ENCODE assay signal across 1 cellular context in the genomic region with DNA sequence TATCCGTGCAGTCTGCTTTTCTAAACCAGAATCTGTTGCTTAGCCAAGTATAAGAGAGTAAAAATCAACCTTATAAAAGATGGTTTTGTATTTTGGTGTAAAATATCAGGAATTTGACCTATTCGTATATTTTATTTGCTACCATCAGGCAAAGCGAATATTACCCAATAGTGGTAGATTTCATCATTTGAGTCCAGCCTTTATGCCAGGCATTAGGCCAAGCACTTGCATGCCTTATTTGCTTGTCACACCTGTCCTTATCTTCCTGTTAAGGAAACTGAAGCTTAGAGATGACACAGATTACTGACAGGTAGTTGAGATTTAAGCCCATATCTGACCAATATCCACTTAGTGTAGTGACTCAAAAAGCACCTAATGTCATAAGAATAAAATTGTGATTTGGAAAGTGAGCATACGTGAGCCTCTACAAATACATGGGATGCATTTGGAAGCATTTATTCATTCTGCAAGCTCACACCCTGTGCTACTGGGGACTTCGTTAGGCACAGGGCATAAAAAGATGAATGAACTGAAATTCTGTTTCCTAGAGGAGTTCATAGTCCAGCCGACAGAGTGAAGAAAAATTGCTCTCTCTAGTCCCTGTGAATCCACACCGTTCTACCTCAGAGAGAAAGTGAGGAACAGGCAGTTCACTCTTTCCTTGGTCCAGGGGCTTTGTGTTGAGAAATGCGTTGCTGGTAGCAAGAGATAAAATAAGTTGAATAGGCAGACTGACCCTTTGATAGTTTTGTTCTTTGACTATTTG.
TF ChIP-seq lines count a peak whose summit lies in the region.

No MANE protein-coding gene starts in this region.

TF ChIP-seq in HepG2, 621 proteins besides CTCF, POLR2A, EP300 and RAD21:
- peak; percentile 24; the same call in 1 of the 2 replicates for TF ChIP-seq CEBPG (CRISPR knock-in tag; IDR thresholded peaks at IDR 0.05)
- TF ChIP-seq KLF15 (CRISPR knock-in tag; IDR thresholded peaks at IDR 0.05; ENCODE audit: borderline replicate concordance), result no peak
- TF ChIP-seq, protein P1, sequence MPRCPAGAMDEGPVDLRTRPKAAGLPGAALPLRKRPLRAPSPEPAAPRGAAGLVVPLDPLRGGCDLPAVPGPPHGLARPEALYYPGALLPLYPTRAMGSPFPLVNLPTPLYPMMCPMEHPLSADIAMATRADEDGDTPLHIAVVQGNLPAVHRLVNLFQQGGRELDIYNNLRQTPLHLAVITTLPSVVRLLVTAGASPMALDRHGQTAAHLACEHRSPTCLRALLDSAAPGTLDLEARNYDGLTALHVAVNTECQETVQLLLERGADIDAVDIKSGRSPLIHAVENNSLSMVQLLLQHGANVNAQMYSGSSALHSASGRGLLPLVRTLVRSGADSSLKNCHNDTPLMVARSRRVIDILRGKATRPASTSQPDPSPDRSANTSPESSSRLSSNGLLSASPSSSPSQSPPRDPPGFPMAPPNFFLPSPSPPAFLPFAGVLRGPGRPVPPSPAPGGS (CRISPR knock-in tag; IDR thresholded peaks at IDR 0.05), result no peak
- TF ChIP-seq MZF1 (CRISPR knock-in tag; IDR thresholded peaks at IDR 0.05; ENCODE audit: borderline replicate concordance), result no peak
- TF ChIP-seq, protein P2, sequence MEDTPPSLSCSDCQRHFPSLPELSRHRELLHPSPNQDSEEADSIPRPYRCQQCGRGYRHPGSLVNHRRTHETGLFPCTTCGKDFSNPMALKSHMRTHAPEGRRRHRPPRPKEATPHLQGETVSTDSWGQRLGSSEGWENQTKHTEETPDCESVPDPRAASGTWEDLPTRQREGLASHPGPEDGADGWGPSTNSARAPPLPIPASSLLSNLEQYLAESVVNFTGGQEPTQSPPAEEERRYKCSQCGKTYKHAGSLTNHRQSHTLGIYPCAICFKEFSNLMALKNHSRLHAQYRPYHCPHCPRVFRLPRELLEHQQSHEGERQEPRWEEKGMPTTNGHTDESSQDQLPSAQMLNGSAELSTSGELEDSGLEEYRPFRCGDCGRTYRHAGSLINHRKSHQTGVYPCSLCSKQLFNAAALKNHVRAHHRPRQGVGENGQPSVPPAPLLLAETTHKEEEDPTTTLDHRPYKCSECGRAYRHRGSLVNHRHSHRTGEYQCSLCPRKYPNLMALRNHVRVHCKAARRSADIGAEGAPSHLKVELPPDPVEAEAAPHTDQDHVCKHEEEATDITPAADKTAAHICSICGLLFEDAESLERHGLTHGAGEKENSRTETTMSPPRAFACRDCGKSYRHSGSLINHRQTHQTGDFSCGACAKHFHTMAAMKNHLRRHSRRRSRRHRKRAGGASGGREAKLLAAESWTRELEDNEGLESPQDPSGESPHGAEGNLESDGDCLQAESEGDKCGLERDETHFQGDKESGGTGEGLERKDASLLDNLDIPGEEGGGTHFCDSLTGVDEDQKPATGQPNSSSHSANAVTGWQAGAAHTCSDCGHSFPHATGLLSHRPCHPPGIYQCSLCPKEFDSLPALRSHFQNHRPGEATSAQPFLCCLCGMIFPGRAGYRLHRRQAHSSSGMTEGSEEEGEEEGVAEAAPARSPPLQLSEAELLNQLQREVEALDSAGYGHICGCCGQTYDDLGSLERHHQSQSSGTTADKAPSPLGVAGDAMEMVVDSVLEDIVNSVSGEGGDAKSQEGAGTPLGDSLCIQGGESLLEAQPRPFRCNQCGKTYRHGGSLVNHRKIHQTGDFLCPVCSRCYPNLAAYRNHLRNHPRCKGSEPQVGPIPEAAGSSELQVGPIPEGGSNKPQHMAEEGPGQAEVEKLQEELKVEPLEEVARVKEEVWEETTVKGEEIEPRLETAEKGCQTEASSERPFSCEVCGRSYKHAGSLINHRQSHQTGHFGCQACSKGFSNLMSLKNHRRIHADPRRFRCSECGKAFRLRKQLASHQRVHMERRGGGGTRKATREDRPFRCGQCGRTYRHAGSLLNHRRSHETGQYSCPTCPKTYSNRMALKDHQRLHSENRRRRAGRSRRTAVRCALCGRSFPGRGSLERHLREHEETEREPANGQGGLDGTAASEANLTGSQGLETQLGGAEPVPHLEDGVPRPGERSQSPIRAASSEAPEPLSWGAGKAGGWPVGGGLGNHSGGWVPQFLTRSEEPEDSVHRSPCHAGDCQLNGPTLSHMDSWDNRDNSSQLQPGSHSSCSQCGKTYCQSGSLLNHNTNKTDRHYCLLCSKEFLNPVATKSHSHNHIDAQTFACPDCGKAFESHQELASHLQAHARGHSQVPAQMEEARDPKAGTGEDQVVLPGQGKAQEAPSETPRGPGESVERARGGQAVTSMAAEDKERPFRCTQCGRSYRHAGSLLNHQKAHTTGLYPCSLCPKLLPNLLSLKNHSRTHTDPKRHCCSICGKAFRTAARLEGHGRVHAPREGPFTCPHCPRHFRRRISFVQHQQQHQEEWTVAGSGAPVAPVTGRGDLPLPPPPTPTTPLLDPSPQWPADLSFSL (CRISPR knock-in tag; IDR thresholded peaks at IDR 0.05), result no peak
- TF ChIP-seq MEIS2 (CRISPR knock-in tag; IDR thresholded peaks at IDR 0.05), result no peak
- TF ChIP-seq, protein P3, sequence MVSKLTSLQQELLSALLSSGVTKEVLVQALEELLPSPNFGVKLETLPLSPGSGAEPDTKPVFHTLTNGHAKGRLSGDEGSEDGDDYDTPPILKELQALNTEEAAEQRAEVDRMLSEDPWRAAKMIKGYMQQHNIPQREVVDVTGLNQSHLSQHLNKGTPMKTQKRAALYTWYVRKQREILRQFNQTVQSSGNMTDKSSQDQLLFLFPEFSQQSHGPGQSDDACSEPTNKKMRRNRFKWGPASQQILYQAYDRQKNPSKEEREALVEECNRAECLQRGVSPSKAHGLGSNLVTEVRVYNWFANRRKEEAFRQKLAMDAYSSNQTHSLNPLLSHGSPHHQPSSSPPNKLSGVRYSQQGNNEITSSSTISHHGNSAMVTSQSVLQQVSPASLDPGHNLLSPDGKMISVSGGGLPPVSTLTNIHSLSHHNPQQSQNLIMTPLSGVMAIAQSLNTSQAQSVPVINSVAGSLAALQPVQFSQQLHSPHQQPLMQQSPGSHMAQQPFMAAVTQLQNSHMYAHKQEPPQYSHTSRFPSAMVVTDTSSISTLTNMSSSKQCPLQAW (CRISPR knock-in tag; IDR thresholded peaks at IDR 0.05), result no peak
- TF ChIP-seq, protein P4, sequence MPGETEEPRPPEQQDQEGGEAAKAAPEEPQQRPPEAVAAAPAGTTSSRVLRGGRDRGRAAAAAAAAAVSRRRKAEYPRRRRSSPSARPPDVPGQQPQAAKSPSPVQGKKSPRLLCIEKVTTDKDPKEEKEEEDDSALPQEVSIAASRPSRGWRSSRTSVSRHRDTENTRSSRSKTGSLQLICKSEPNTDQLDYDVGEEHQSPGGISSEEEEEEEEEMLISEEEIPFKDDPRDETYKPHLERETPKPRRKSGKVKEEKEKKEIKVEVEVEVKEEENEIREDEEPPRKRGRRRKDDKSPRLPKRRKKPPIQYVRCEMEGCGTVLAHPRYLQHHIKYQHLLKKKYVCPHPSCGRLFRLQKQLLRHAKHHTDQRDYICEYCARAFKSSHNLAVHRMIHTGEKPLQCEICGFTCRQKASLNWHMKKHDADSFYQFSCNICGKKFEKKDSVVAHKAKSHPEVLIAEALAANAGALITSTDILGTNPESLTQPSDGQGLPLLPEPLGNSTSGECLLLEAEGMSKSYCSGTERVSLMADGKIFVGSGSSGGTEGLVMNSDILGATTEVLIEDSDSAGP (CRISPR knock-in tag; IDR thresholded peaks at IDR 0.05; ENCODE audit: borderline replicate concordance), result no peak
- TF ChIP-seq NFATC3 (CRISPR knock-in tag; IDR thresholded peaks at IDR 0.05), result no peak
- TF ChIP-seq ZFAT (CRISPR knock-in tag; conservative IDR thresholded peaks at IDR 0.05), result no peak
- no peak for TF ChIP-seq TCF7 (IDR thresholded peaks at IDR 0.05; ENCODE audit: low read depth)
- no peak for TF ChIP-seq ZNF556 (CRISPR knock-in tag; IDR thresholded peaks at IDR 0.05; ENCODE audit: borderline replicate concordance)
- no peak for TF ChIP-seq MTF1 (CRISPR knock-in tag; IDR thresholded peaks at IDR 0.05)
- TF ChIP-seq HNF4A (CRISPR knock-in tag; IDR thresholded peaks at IDR 0.05), result 0 out of 2 replicates have a peak, but pooled peaks have one; percentile 22
- TF ChIP-seq RARA (CRISPR knock-in tag; IDR thresholded peaks at IDR 0.05), result no peak
- TF ChIP-seq CEBPB (IDR thresholded peaks at IDR 0.05; ENCODE audit: borderline replicate concordance, low read depth, low read length), result peak; percentile 76; the same call in 1 of the 2 replicates
- TF ChIP-seq CENPT (CRISPR knock-in tag; IDR thresholded peaks at IDR 0.05; ENCODE audit: low read depth), result no peak
- TF ChIP-seq, protein P5, sequence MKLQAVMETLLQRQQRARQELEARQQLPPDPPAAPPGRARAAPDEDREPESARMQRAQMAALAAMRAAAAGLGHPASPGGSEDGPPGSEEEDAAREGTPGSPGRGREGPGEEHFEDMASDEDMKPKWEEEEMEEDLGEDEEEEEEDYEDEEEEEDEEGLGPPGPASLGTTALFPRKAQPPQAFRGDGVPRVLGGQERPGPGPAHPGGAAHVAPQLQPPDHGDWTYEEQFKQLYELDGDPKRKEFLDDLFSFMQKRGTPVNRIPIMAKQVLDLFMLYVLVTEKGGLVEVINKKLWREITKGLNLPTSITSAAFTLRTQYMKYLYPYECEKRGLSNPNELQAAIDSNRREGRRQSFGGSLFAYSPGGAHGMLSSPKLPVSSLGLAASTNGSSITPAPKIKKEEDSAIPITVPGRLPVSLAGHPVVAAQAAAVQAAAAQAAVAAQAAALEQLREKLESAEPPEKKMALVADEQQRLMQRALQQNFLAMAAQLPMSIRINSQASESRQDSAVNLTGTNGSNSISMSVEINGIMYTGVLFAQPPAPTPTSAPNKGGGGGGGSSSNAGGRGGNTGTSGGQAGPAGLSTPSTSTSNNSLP (IDR thresholded peaks at IDR 0.05; ENCODE audit: low read depth, low read length), result no peak
- no peak for TF ChIP-seq SMARCC2 (IDR thresholded peaks at IDR 0.05)
- no peak for TF ChIP-seq XRCC5 (optimal IDR thresholded peaks at IDR 0.05; ENCODE audit: low read length)
- TF ChIP-seq JUNB (CRISPR knock-in tag; IDR thresholded peaks at IDR 0.05; ENCODE audit: borderline replicate concordance), result no peak
- no peak for TF ChIP-seq SAP130 (CRISPR knock-in tag; IDR thresholded peaks at IDR 0.05; ENCODE audit: low read depth)
- TF ChIP-seq ZZZ3 (CRISPR knock-in tag; IDR thresholded peaks at IDR 0.05; ENCODE audit: borderline replicate concordance), result no peak
- no peak for TF ChIP-seq ZNF326 (CRISPR knock-in tag; IDR thresholded peaks at IDR 0.05; ENCODE audit: borderline replicate concordance)
